Comparison of ENCODE assay signal across 29 cellular contexts in the genomic region with DNA sequence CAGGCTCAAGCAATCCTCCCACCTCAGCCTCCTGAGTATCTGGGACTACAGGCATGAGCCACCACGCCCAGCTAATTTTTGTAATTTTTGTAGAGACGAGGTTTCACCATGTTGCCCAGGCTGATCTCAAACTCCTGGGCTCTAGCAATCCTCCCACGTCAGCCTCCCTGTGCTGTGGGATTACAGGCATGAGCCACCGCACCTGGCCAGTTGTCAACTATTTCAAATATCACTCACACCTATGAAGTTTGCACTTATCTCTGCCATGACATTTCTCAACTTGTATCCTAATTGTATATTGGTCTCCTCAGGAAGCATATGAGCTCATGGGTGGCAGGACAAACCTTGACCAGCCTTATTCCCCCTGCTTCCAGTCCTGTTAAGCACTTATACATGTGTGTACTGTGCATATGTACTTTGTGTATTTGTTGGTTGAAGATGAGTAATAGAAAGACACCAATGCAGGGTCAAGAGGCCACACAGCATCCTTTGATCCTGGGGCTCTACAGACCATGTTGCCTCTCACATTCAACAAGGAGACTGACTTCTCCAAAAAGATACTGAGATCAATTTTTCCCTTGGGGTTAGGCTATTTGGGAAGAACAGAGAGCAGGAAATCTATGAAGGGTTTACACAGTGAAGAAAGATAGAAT.
"Had no signal": no experiment of that assay in that cellular context is flagged by ENCODE, and none has a peak within 500 bp of the region (broad histone marks: within the 10 kb centered on the region; RNA-seq: fewer than 3 reads in every experiment).

No MANE protein-coding gene starts in this region.

- H3K27ac ChIP-seq: epithelial cell of prostate, WERI-Rb-1 had no signal

- H3K27ac Mint-ChIP-seq: activated B cell treated with CpG ODN at 0.5 μM for 24 hours; activated CD8-positive, alpha-beta T cell treated with anti-CD3 and anti-CD28 coated beads for 36 hours; activated naive CD8-positive, alpha-beta T cell; activated T-helper 17 cell treated with anti-CD3 and anti-CD28 coated beads, Interleukin-2, amount 50 U/mL, for 72 hours; T-helper 17 cell; T-helper 2 cell treated with Interferon-gamma antibody and Interleukin-4, amounts not matched to agents 5 μg/mL and 100 μg/mL, for 36 hours had no signal

- H3K36me3 Mint-ChIP-seq: activated naive CD8-positive, alpha-beta T cell had no signal

- H3K4me3 Mint-ChIP-seq: activated B cell treated with CpG ODN at 0.5 μM for 24 hours; activated CD8-positive, alpha-beta T cell treated with anti-CD3 and anti-CD28 coated beads for 36 hours; activated naive CD8-positive, alpha-beta T cell; activated T-cell treated with anti-CD3 and anti-CD28 coated beads, Interleukin-2, amount 50 U/mL, for 4 hours; activated T-helper 17 cell treated with anti-CD3 and anti-CD28 coated beads, Interleukin-2, amount 50 U/mL, for 72 hours; effector memory CD8-positive, alpha-beta T cell; T-helper 17 cell; T-helper 2 cell treated with Interferon-gamma antibody and Interleukin-4, amounts not matched to agents 5 μg/mL and 100 μg/mL, for 36 hours had no signal

- H3K9me3 Mint-ChIP-seq: activated B cell treated with CpG ODN at 0.5 μM for 24 hours; activated CD8-positive, alpha-beta T cell treated with anti-CD3 and anti-CD28 coated beads for 36 hours; activated T-cell treated with anti-CD3 and anti-CD28 coated beads, Interleukin-2, amount 50 U/mL, for 4 hours; activated T-helper 17 cell treated with anti-CD3 and anti-CD28 coated beads, Interleukin-2, amount 50 U/mL, for 72 hours; effector memory CD8-positive, alpha-beta T cell; T-helper 2 cell treated with Interferon-gamma antibody and Interleukin-4, amounts not matched to agents 5 μg/mL and 100 μg/mL, for 36 hours had no signal

- DNase-seq: activated B cell treated with CpG ODN at 0.5 μM for 24 hours; activated CD4-positive, alpha-beta T cell treated with anti-CD3 and anti-CD28 coated beads for 48 hours; activated CD4-positive, alpha-beta T cell treated with anti-CD3 and anti-CD28 coated beads, Interleukin-2, amount 50 U/mL, for 1 hour; activated CD4-positive, alpha-beta T cell treated with anti-CD3 and anti-CD28 coated beads, Interleukin-2, amount 50 U/mL, for 48 hours; activated CD8-positive, alpha-beta memory T cell treated with anti-CD3 and anti-CD28 coated beads for 24 hours; activated CD8-positive, alpha-beta T cell treated with anti-CD3 and anti-CD28 coated beads for 36 hours; activated effector memory CD4-positive, alpha-beta T cell treated with Interleukin-2 at 50 U/mL for 16 hours; activated gamma-delta T cell treated with Interleukin-2 at 50 U/mL for 16 hours; activated naive CD4-positive, alpha-beta T cell treated with anti-CD3 and anti-CD28 coated beads, Interleukin-2, amount 50 U/mL, for 16 hours; activated naive CD4-positive, alpha-beta T cell treated with Interleukin-2 at 50 U/mL for 16 hours; activated T-cell treated with anti-CD3 and anti-CD28 coated beads, Interleukin-2, amount 50 U/mL, for 4 hours; amniotic stem cell; anterior cingulate cortex; caudate nucleus; cortex of kidney; dermis blood vessel endothelial cell; effector CD4-positive, alpha-beta T cell; effector memory CD8-positive, alpha-beta T cell; foreskin fibroblast; T-helper 1 cell; T-helper 17 cell; T1000; WERI-Rb-1 had no signal

- H3K36me3 ChIP-seq: WERI-Rb-1 had no signal

- H3K27me3 Mint-ChIP-seq: activated B cell treated with CpG ODN at 0.5 μM for 24 hours had no signal

- ATAC-seq: activated CD4-positive, CD25-positive, alpha-beta regulatory T cell treated with anti-CD3 and anti-CD28 coated beads, Interleukin-2, amount 50 U/mL, for 24 hours; activated CD8-positive, alpha-beta T cell treated with anti-CD3 and anti-CD28 coated beads for 36 hours; activated T-cell treated with anti-CD3 and anti-CD28 coated beads, Interleukin-2, amount 50 U/mL, for 4 hours; activated T-helper 17 cell treated with anti-CD3 and anti-CD28 coated beads, Interleukin-2, amount 50 U/mL, for 72 hours; effector memory CD8-positive, alpha-beta T cell; esophagus mucosa; T-helper 17 cell had no signal
